Comparison of ENCODE assay signal across 1 cellular context in genomic region chr19:14135985-14136508, GRCh38.
TF ChIP-seq lines count a peak whose summit lies in the region.

No MANE protein-coding gene starts in this region.

TF ChIP-seq in SK-N-SH, 30 proteins besides CTCF, POLR2A, EP300 and RAD21 (continued from another document):
- TF ChIP-seq REST (IDR thresholded peaks at IDR 0.05; ENCODE audit: low read depth, low read length): no peak
- TF ChIP-seq ZBTB33 (IDR thresholded peaks at IDR 0.05; ENCODE audit: borderline replicate concordance, low read depth): no peak
- no peak for TF ChIP-seq FOSL2 (IDR thresholded peaks at IDR 0.05; ENCODE audit: borderline replicate concordance, low read depth)
TF ChIP-seq in SK-N-SH: peak in this region for 0.
